In the genomic region with DNA sequence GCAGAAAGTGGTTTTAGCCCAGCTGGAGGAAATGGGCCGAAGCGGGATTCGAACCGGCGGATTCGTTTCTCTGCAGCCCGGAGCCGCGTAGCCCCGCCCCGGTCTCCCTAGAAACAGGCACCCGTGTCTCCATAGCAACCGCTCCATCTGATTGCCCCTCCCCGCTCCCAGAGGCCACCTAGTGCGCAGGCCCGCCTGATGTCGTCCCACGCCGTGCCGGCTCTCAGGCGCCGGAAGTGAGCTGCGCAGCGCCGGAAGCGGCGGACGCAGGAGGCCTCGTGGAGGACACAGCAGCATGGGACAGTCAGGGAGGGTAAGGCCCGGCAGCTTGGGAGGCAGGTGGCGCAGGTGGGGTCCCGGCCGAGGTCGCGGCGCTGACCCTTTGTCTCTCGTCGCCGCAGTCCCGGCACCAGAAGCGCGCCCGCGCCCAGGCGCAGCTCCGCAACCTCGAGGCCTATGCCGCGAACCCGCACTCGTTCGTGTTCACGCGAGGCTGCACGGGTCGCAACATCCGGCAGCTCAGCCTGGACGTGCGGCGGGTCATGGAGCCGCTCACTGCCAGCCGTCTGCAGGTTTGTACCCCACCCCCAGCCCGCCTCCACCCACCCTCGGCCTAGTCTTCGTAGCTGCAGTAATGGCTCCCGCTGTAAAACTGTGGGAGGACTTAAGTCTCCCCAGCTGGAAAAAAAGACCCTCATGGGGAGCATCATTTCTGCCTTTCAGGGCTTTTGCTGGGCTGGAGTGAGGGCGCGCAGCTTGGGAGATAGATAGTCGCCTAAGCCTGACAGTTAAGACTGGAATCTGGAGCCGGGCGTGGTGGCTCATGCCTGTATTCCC, we compare ENCODE assay signal across 1 cellular context.
TF ChIP-seq lines count a peak whose summit lies in the region.

A gene with protein sequence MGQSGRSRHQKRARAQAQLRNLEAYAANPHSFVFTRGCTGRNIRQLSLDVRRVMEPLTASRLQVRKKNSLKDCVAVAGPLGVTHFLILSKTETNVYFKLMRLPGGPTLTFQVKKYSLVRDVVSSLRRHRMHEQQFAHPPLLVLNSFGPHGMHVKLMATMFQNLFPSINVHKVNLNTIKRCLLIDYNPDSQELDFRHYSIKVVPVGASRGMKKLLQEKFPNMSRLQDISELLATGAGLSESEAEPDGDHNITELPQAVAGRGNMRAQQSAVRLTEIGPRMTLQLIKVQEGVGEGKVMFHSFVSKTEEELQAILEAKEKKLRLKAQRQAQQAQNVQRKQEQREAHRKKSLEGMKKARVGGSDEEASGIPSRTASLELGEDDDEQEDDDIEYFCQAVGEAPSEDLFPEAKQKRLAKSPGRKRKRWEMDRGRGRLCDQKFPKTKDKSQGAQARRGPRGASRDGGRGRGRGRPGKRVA (plus strand): TSS at position 263 of the 837 bp plus-strand sequence. CDS start 33 bp downstream, at position 296.

TF ChIP-seq in HepG2, 621 proteins besides CTCF, POLR2A, EP300 and RAD21 (continued from another document and continues in another):
- TF ChIP-seq, protein P1, sequence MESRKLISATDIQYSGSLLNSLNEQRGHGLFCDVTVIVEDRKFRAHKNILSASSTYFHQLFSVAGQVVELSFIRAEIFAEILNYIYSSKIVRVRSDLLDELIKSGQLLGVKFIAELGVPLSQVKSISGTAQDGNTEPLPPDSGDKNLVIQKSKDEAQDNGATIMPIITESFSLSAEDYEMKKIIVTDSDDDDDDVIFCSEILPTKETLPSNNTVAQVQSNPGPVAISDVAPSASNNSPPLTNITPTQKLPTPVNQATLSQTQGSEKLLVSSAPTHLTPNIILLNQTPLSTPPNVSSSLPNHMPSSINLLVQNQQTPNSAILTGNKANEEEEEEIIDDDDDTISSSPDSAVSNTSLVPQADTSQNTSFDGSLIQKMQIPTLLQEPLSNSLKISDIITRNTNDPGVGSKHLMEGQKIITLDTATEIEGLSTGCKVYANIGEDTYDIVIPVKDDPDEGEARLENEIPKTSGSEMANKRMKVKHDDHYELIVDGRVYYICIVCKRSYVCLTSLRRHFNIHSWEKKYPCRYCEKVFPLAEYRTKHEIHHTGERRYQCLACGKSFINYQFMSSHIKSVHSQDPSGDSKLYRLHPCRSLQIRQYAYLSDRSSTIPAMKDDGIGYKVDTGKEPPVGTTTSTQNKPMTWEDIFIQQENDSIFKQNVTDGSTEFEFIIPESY (CRISPR knock-in tag; IDR thresholded peaks at IDR 0.05) = no peak; the same call in 1 of the 2 replicates
- no peak for TF ChIP-seq HNF4G (IDR thresholded peaks at IDR 0.05; ENCODE audit: borderline replicate concordance, low read depth, low read length)
- peak; percentile 48; the same call in 1 of the 2 replicates for TF ChIP-seq HNF4G (CRISPR knock-in tag; IDR thresholded peaks at IDR 0.05; ENCODE audit: borderline replicate concordance, low read depth)
- TF ChIP-seq ZNF782 (CRISPR knock-in tag; IDR thresholded peaks at IDR 0.05; ENCODE audit: borderline replicate concordance) = 0 out of 2 replicates have a peak, but pooled peaks have one; percentile 21
- TF ChIP-seq RARA (CRISPR knock-in tag; IDR thresholded peaks at IDR 0.05) = peak; percentile 47; the same call in 1 of the 2 replicates
- TF ChIP-seq ZNF3 (CRISPR knock-in tag; IDR thresholded peaks at IDR 0.05) = no peak
- TF ChIP-seq YY1 (IDR thresholded peaks at IDR 0.05; ENCODE audit: insufficient read depth, insufficient replicate concordance, low read depth, low read length) = peak; percentile 72
- TF ChIP-seq ZSCAN29 (CRISPR knock-in tag; conservative IDR thresholded peaks at IDR 0.05) = no peak; the same call in 1 of the 2 replicates
- peak; percentile 93; the same call in 1 of the 2 replicates for TF ChIP-seq SIN3A (IDR thresholded peaks at IDR 0.05; ENCODE audit: borderline replicate concordance, low read depth, low read length)
- no peak for TF ChIP-seq SUZ12 (IDR thresholded peaks at IDR 0.05; ENCODE audit: low read depth, low read length)
- TF ChIP-seq GFI1 (CRISPR knock-in tag; IDR thresholded peaks at IDR 0.05; ENCODE audit: borderline replicate concordance) = 0 out of 2 replicates have a peak, but pooled peaks have one; percentile 21
- peak; percentile 96 for TF ChIP-seq ZZZ3 (CRISPR knock-in tag; IDR thresholded peaks at IDR 0.05; ENCODE audit: borderline replicate concordance)
- TF ChIP-seq ZFP1 (CRISPR knock-in tag; IDR thresholded peaks at IDR 0.05) = no peak; the same call in 1 of the 2 replicates
- TF ChIP-seq ZNF510 (CRISPR knock-in tag; IDR thresholded peaks at IDR 0.05; ENCODE audit: low read depth) = no peak
- 0 out of 2 replicates have a peak, but pooled peaks have one; percentile 83 for TF ChIP-seq ZNF747 (CRISPR knock-in tag; IDR thresholded peaks at IDR 0.05; ENCODE audit: borderline replicate concordance)
- TF ChIP-seq ZFP62 (CRISPR knock-in tag; IDR thresholded peaks at IDR 0.05) = no peak
- TF ChIP-seq, protein P2, sequence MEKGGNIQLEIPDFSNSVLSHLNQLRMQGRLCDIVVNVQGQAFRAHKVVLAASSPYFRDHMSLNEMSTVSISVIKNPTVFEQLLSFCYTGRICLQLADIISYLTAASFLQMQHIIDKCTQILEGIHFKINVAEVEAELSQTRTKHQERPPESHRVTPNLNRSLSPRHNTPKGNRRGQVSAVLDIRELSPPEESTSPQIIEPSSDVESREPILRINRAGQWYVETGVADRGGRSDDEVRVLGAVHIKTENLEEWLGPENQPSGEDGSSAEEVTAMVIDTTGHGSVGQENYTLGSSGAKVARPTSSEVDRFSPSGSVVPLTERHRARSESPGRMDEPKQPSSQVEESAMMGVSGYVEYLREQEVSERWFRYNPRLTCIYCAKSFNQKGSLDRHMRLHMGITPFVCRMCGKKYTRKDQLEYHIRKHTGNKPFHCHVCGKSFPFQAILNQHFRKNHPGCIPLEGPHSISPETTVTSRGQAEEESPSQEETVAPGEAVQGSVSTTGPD (CRISPR knock-in tag; IDR thresholded peaks at IDR 0.05) = no peak
- peak; percentile 84 for TF ChIP-seq CHD2 (IDR thresholded peaks at IDR 0.05; ENCODE audit: low read depth, low read length)
- TF ChIP-seq NONO (IDR thresholded peaks at IDR 0.05) = no peak
- peak; percentile 54 for TF ChIP-seq NONO (CRISPR knock-in tag; conservative IDR thresholded peaks at IDR 0.05)
- TF ChIP-seq ONECUT2 (CRISPR knock-in tag; IDR thresholded peaks at IDR 0.05) = no peak
- TF ChIP-seq KAT8 (CRISPR knock-in tag; IDR thresholded peaks at IDR 0.05) = peak; percentile 98
- TF ChIP-seq FOSL1 (CRISPR knock-in tag; IDR thresholded peaks at IDR 0.05; ENCODE audit: borderline replicate concordance) = no peak
- TF ChIP-seq, protein P3, sequence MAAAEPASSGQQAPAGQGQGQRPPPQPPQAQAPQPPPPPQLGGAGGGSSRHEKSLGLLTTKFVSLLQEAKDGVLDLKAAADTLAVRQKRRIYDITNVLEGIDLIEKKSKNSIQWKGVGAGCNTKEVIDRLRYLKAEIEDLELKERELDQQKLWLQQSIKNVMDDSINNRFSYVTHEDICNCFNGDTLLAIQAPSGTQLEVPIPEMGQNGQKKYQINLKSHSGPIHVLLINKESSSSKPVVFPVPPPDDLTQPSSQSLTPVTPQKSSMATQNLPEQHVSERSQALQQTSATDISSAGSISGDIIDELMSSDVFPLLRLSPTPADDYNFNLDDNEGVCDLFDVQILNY (CRISPR knock-in tag; conservative IDR thresholded peaks at IDR 0.05) = peak; percentile 68
- TF ChIP-seq ZNF564 (CRISPR knock-in tag; IDR thresholded peaks at IDR 0.05) = 0 out of 2 replicates have a peak, but pooled peaks have one; percentile 59
- TF ChIP-seq ISL2 (CRISPR knock-in tag; IDR thresholded peaks at IDR 0.05) = peak; percentile 48; the same call in 1 of the 2 replicates
- TF ChIP-seq TGIF2 (CRISPR knock-in tag; IDR thresholded peaks at IDR 0.05) = peak; percentile 50; the same call in 1 of the 2 replicates
- no peak for TF ChIP-seq RBAK (CRISPR knock-in tag; IDR thresholded peaks at IDR 0.05)
- peak; percentile 76; the same call in 1 of the 2 replicates for TF ChIP-seq NCOA1 (CRISPR knock-in tag; IDR thresholded peaks at IDR 0.05)
- no peak for TF ChIP-seq ZNF326 (CRISPR knock-in tag; IDR thresholded peaks at IDR 0.05; ENCODE audit: borderline replicate concordance)
- no peak for TF ChIP-seq RFXANK (CRISPR knock-in tag; IDR thresholded peaks at IDR 0.05)
- TF ChIP-seq, protein P4, sequence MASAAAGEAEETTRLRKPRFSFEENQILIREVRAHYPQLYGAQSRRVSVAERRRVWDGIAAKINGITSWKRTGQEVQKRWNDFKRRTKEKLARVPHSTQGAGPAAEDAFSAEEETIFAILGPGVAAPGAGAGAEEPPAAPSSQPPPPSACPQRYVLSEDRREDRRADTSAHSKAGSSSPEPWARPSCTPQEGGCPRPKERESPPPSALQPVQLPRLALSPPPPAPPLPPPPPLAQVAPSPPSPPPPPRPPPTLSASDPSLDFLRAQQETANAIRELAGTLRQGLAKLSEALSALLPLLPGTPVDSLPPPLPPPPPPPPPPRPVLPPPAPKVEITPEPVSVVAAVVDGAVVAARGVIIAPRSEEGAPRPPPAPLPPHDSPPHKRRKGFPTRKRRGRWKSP (CRISPR knock-in tag; IDR thresholded peaks at IDR 0.05) = 0 out of 2 replicates have a peak, but pooled peaks have one; percentile 55
- peak; percentile 99 for TF ChIP-seq SAP130 (CRISPR knock-in tag; IDR thresholded peaks at IDR 0.05; ENCODE audit: low read depth)
- peak; percentile 51 for TF ChIP-seq AGO1 (IDR thresholded peaks at IDR 0.05; ENCODE audit: low read depth, low read length, poor library complexity, severe bottlenecking)
- TF ChIP-seq ZNF841 (CRISPR knock-in tag; IDR thresholded peaks at IDR 0.05; ENCODE audit: borderline replicate concordance) = no peak
- TF ChIP-seq RELA (CRISPR knock-in tag; IDR thresholded peaks at IDR 0.05) = no peak
- TF ChIP-seq, protein P5, sequence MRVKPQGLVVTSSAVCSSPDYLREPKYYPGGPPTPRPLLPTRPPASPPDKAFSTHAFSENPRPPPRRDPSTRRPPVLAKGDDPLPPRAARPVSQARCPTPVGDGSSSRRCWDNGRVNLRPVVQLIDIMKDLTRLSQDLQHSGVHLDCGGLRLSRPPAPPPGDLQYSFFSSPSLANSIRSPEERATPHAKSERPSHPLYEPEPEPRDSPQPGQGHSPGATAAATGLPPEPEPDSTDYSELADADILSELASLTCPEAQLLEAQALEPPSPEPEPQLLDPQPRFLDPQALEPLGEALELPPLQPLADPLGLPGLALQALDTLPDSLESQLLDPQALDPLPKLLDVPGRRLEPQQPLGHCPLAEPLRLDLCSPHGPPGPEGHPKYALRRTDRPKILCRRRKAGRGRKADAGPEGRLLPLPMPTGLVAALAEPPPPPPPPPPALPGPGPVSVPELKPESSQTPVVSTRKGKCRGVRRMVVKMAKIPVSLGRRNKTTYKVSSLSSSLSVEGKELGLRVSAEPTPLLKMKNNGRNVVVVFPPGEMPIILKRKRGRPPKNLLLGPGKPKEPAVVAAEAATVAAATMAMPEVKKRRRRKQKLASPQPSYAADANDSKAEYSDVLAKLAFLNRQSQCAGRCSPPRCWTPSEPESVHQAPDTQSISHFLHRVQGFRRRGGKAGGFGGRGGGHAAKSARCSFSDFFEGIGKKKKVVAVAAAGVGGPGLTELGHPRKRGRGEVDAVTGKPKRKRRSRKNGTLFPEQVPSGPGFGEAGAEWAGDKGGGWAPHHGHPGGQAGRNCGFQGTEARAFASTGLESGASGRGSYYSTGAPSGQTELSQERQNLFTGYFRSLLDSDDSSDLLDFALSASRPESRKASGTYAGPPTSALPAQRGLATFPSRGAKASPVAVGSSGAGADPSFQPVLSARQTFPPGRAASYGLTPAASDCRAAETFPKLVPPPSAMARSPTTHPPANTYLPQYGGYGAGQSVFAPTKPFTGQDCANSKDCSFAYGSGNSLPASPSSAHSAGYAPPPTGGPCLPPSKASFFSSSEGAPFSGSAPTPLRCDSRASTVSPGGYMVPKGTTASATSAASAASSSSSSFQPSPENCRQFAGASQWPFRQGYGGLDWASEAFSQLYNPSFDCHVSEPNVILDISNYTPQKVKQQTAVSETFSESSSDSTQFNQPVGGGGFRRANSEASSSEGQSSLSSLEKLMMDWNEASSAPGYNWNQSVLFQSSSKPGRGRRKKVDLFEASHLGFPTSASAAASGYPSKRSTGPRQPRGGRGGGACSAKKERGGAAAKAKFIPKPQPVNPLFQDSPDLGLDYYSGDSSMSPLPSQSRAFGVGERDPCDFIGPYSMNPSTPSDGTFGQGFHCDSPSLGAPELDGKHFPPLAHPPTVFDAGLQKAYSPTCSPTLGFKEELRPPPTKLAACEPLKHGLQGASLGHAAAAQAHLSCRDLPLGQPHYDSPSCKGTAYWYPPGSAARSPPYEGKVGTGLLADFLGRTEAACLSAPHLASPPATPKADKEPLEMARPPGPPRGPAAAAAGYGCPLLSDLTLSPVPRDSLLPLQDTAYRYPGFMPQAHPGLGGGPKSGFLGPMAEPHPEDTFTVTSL (CRISPR knock-in tag; IDR thresholded peaks at IDR 0.05; ENCODE audit: borderline replicate concordance) = peak; percentile 46; the same call in 1 of the 2 replicates
- TF ChIP-seq ZNF530 (CRISPR knock-in tag; IDR thresholded peaks at IDR 0.05; ENCODE audit: low read depth) = no peak
- TF ChIP-seq ZNF274 (CRISPR knock-in tag; IDR thresholded peaks at IDR 0.05) = peak; percentile 80; the same call in 1 of the 2 replicates
- TF ChIP-seq ZNF232 (CRISPR knock-in tag; IDR thresholded peaks at IDR 0.05; ENCODE audit: borderline replicate concordance) = no peak
- TF ChIP-seq RFXAP (CRISPR knock-in tag; IDR thresholded peaks at IDR 0.05; ENCODE audit: borderline replicate concordance) = peak; percentile 68; the same call in 1 of the 2 replicates
- no peak for TF ChIP-seq ISX (CRISPR knock-in tag; conservative IDR thresholded peaks at IDR 0.05)
- TF ChIP-seq ZSCAN9 (CRISPR knock-in tag; IDR thresholded peaks at IDR 0.05; ENCODE audit: borderline replicate concordance) = peak; percentile 83
- TF ChIP-seq ADNP (CRISPR knock-in tag; IDR thresholded peaks at IDR 0.05) = no peak
- TF ChIP-seq, protein P6, sequence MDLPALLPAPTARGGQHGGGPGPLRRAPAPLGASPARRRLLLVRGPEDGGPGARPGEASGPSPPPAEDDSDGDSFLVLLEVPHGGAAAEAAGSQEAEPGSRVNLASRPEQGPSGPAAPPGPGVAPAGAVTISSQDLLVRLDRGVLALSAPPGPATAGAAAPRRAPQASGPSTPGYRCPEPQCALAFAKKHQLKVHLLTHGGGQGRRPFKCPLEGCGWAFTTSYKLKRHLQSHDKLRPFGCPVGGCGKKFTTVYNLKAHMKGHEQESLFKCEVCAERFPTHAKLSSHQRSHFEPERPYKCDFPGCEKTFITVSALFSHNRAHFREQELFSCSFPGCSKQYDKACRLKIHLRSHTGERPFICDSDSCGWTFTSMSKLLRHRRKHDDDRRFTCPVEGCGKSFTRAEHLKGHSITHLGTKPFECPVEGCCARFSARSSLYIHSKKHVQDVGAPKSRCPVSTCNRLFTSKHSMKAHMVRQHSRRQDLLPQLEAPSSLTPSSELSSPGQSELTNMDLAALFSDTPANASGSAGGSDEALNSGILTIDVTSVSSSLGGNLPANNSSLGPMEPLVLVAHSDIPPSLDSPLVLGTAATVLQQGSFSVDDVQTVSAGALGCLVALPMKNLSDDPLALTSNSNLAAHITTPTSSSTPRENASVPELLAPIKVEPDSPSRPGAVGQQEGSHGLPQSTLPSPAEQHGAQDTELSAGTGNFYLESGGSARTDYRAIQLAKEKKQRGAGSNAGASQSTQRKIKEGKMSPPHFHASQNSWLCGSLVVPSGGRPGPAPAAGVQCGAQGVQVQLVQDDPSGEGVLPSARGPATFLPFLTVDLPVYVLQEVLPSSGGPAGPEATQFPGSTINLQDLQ (CRISPR knock-in tag; IDR thresholded peaks at IDR 0.05) = peak; percentile 78; the same call in 1 of the 2 replicates
- peak; percentile 89 for TF ChIP-seq KDM2A (CRISPR knock-in tag; IDR thresholded peaks at IDR 0.05; ENCODE audit: borderline replicate concordance, low read depth)
- no peak for TF ChIP-seq RARG (CRISPR knock-in tag; IDR thresholded peaks at IDR 0.05; ENCODE audit: low read depth)
- no peak for TF ChIP-seq ZNF256 (CRISPR knock-in tag; conservative IDR thresholded peaks at IDR 0.05)
- TF ChIP-seq, protein P7, sequence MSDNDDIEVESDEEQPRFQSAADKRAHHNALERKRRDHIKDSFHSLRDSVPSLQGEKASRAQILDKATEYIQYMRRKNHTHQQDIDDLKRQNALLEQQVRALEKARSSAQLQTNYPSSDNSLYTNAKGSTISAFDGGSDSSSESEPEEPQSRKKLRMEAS (IDR thresholded peaks at IDR 0.05) = peak; percentile 100
